ENCODE assay signal across 14 cellular contexts in genomic region chr3:146184616-146185015, GRCh38. TPM values are rescaled to one million over a fixed set of nuclear protein-coding genes. Genes with fewer than 3 reads are reported as not detected.
A peak's percentile ranks its signal among the peaks of the same experiment; 100 is the strongest.
DNase-seq lines count a peak whose midpoint lies in the region; ATAC-seq and TF ChIP-seq lines count a peak whose summit lies in the region.
"Had no signal": no experiment of that assay in that cellular context is flagged by ENCODE, and none has a peak within 500 bp of the region (broad histone marks: within the 10 kb centered on the region; RNA-seq: fewer than 3 reads in every experiment).

No MANE protein-coding gene starts in this region.

- 11% methylated on average over 1 of the region's 1 CpG for WGBS in prostate gland

- no peak for TF ChIP-seq CTCF in prostate gland (IDR thresholded peaks at IDR 0.05)

- H3K4me3 ChIP-seq in prostate gland = no peak overlapping the region

- intact Hi-C loops in prostate gland (cut with DNase I) = no loop called here

- H3K9me3 ChIP-seq in prostate gland = no peaks in the 10 kb centered on the region

- ATAC-seq in HG03521 (IDR thresholded peaks at IDR 0.05; ENCODE audit: unreplicated experiment) (no peak), GM21526 (IDR thresholded peaks at IDR 0.05; ENCODE audit: low FRiP score, unreplicated experiment) (no peak)
- ATAC-seq: natural killer cell treated with Interleukin-12 subunit alpha and Interleukin-12 subunit beta and Interleukin-15 and Interleukin-18, amount 100 ng/mL, for 72 hours; sciatic nerve; stimulated activated naive CD8-positive, alpha-beta T cell treated with anti-CD3 and anti-CD28 coated beads, Interleukin-15, amount 100 ng/mL, for 72 hours had no signal

- no peak overlapping the region for H3K27ac ChIP-seq in prostate gland

- DNase-seq in H4 (ENCODE audit: low spot score) (peak; percentile 21), NCI-H226 (peak; percentile 41), dermis blood vessel endothelial cell (peak; percentile 60), prostate gland (ENCODE audit: low spot score) (peak; percentile 57), SHP77 treated with DMSO at 0.1 percent for 48 hours (lab: John Stamatoyannopoulos, UW) (no peak)
- DNase-seq: CD4-positive, CD25-positive, alpha-beta regulatory T cell; endodermal cell; head of caudate nucleus; NCI-H2081 treated with DMSO at 0.1 percent for 48 hours; stimulated activated naive CD8-positive, alpha-beta T cell treated with anti-CD3 and anti-CD28 coated beads, Interleukin-15, amount 100 ng/mL, for 72 hours had no signal

- no peaks in the 10 kb centered on the region for H3K4me1 ChIP-seq in prostate gland (replicated peaks)

- no peaks in the 10 kb centered on the region for H3K36me3 ChIP-seq in prostate gland

- no peaks in the 10 kb centered on the region for H3K27me3 ChIP-seq in prostate gland (replicated peaks; ENCODE audit: insufficient read depth)

- TF ChIP-seq POLR2A in prostate gland (IDR thresholded peaks at IDR 0.05) = no peak

RNA-seq across cellular contexts. Expression of gene PLOD2, which starts 23.6 kb away (rescaled TPM):
- total RNA-seq in H4 (2014; rRNA removed; shearing (Covaris generic)) = 130 and 189 TPM in 2 replicates
- total RNA-seq in dermis blood vessel endothelial cell (124 and 201 TPM in 2 replicates), prostate gland (10 to 100 TPM; 10.7 to 14.6 TPM)
